ENCODE assay signal across 1 cellular context in the genomic region with DNA sequence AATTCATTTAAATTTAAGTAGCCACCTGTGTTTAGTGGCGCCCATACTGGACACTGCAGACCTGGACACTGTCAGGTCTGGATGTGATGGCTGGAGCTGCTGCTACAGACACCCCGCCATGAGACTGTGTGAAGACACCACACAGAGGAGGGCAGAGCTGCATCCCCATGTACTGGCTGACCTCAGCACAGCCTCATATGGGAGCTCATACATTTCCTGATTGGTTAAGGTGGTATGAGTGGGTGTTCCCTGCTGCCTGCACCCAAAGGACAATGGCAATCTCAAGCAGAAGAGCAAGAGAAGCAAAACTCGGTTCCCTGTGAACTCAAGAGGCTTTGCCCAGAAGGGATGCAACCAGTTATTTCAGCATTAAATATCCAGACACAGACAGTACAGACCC.
TF ChIP-seq lines count a peak whose summit lies in the region.

No MANE protein-coding gene starts in this region.

TF ChIP-seq in GM23338, 12 proteins besides CTCF, POLR2A, EP300 and RAD21 (continued from another document):
- TF ChIP-seq, protein P1, sequence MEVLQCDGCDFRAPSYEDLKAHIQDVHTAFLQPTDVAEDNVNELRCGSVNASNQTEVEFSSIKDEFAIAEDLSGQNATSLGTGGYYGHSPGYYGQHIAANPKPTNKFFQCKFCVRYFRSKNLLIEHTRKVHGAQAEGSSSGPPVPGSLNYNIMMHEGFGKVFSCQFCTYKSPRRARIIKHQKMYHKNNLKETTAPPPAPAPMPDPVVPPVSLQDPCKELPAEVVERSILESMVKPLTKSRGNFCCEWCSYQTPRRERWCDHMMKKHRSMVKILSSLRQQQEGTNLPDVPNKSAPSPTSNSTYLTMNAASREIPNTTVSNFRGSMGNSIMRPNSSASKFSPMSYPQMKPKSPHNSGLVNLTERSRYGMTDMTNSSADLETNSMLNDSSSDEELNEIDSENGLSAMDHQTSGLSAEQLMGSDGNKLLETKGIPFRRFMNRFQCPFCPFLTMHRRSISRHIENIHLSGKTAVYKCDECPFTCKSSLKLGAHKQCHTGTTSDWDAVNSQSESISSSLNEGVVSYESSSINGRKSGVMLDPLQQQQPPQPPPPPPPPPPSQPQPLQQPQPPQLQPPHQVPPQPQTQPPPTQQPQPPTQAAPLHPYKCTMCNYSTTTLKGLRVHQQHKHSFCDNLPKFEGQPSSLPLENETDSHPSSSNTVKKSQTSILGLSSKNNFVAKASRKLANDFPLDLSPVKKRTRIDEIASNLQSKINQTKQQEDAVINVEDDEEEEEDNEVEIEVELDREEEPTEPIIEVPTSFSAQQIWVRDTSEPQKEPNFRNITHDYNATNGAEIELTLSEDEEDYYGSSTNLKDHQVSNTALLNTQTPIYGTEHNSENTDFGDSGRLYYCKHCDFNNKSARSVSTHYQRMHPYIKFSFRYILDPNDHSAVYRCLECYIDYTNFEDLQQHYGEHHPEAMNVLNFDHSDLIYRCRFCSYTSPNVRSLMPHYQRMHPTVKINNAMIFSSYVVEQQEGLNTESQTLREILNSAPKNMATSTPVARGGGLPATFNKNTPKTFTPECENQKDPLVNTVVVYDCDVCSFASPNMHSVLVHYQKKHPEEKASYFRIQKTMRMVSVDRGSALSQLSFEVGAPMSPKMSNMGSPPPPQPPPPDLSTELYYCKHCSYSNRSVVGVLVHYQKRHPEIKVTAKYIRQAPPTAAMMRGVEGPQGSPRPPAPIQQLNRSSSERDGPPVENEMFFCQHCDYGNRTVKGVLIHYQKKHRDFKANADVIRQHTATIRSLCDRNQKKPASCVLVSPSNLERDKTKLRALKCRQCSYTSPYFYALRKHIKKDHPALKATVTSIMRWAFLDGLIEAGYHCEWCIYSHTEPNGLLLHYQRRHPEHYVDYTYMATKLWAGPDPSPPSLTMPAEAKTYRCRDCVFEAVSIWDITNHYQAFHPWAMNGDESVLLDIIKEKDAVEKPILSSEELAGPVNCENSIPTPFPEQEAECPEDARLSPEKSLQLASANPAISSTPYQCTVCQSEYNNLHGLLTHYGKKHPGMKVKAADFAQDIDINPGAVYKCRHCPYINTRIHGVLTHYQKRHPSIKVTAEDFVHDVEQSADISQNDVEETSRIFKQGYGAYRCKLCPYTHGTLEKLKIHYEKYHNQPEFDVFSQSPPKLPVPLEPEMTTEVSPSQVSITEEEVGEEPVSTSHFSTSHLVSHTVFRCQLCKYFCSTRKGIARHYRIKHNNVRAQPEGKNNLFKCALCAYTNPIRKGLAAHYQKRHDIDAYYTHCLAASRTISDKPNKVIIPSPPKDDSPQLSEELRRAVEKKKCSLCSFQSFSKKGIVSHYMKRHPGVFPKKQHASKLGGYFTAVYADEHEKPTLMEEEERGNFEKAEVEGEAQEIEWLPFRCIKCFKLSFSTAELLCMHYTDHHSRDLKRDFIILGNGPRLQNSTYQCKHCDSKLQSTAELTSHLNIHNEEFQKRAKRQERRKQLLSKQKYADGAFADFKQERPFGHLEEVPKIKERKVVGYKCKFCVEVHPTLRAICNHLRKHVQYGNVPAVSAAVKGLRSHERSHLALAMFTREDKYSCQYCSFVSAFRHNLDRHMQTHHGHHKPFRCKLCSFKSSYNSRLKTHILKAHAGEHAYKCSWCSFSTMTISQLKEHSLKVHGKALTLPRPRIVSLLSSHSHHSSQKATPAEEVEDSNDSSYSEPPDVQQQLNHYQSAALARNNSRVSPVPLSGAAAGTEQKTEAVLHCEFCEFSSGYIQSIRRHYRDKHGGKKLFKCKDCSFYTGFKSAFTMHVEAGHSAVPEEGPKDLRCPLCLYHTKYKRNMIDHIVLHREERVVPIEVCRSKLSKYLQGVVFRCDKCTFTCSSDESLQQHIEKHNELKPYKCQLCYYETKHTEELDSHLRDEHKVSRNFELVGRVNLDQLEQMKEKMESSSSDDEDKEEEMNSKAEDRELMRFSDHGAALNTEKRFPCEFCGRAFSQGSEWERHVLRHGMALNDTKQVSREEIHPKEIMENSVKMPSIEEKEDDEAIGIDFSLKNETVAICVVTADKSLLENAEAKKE (CRISPR knock-in tag; IDR thresholded peaks at IDR 0.05), result no peak
- TF ChIP-seq ETS1 (IDR thresholded peaks at IDR 0.05), result no peak
- TF ChIP-seq REST (IDR thresholded peaks at IDR 0.05; ENCODE audit: unreplicated experiment), result no peak
- TF ChIP-seq ZNF331 (CRISPR knock-in tag; IDR thresholded peaks at IDR 0.05; ENCODE audit: low read depth), result no peak
- TF ChIP-seq POLR2AphosphoS5 (IDR thresholded peaks at IDR 0.05; ENCODE audit: low read depth), result no peak
